In the genomic region with DNA sequence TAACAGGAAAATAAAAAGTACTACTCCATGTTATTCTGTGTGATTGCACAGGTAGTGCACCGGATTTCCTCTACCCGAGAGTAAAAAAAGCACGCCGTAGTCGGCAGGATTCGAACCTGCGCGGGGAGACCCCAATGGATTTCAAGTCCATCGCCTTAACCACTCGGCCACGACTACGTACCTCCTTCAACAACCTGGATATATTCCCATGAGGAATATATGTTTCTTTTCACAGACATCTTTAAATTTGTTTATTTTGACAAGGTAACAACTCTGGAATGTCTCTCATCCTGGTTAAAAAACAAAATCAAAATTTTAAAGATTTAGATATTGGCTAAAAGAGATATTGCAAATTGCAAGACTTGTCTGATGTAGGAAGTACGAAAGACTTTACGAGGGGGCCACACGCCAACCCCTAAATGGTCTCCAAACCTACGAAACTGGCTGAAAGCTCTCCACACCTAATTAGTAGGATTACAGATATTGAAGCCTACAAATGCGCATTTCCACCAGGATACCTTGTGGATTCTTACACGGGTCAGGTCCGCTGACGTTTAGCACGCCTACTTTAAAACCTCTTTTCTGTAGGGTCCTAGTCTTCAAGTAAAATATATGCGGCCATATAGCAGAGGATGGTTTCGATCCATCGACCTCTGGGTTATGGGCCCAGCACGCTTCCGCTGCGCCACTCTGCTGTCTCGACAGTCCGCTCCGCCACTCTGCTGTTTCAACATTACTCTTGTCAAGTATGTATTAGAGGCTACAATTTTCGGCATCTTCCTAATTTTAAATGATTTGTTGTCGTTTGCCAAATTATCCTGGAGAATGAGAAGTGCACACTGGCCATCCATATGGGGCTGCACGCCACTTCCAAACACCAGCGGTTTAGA, we compare ENCODE assay signal across 1 cellular context.
TF ChIP-seq lines count a peak whose summit lies in the region.

No MANE protein-coding gene starts in this region.

TF ChIP-seq in HEK293, 187 proteins besides CTCF, POLR2A, EP300 and RAD21 (continued from another document and continues in another):
- TF ChIP-seq, protein P1, sequence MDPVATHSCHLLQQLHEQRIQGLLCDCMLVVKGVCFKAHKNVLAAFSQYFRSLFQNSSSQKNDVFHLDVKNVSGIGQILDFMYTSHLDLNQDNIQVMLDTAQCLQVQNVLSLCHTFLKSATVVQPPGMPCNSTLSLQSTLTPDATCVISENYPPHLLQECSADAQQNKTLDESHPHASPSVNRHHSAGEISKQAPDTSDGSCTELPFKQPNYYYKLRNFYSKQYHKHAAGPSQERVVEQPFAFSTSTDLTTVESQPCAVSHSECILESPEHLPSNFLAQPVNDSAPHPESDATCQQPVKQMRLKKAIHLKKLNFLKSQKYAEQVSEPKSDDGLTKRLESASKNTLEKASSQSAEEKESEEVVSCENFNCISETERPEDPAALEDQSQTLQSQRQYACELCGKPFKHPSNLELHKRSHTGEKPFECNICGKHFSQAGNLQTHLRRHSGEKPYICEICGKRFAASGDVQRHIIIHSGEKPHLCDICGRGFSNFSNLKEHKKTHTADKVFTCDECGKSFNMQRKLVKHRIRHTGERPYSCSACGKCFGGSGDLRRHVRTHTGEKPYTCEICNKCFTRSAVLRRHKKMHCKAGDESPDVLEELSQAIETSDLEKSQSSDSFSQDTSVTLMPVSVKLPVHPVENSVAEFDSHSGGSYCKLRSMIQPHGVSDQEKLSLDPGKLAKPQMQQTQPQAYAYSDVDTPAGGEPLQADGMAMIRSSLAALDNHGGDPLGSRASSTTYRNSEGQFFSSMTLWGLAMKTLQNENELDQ (tag by site-specific recombination; IDR thresholded peaks at IDR 0.05; ENCODE audit: low read depth), result no peak
- TF ChIP-seq, protein P2, sequence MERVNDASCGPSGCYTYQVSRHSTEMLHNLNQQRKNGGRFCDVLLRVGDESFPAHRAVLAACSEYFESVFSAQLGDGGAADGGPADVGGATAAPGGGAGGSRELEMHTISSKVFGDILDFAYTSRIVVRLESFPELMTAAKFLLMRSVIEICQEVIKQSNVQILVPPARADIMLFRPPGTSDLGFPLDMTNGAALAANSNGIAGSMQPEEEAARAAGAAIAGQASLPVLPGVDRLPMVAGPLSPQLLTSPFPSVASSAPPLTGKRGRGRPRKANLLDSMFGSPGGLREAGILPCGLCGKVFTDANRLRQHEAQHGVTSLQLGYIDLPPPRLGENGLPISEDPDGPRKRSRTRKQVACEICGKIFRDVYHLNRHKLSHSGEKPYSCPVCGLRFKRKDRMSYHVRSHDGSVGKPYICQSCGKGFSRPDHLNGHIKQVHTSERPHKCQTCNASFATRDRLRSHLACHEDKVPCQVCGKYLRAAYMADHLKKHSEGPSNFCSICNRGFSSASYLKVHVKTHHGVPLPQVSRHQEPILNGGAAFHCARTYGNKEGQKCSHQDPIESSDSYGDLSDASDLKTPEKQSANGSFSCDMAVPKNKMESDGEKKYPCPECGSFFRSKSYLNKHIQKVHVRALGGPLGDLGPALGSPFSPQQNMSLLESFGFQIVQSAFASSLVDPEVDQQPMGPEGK (tag by site-specific recombination; IDR thresholded peaks at IDR 0.05), result peak; percentile 72; the same call in 1 of the 2 replicates
- TF ChIP-seq ZNF426 (tag by site-specific recombination; IDR thresholded peaks at IDR 0.05), result no peak
- TF ChIP-seq YY2 (tag by site-specific recombination; IDR thresholded peaks at IDR 0.05), result no peak
- TF ChIP-seq ZNF501 (tag by site-specific recombination; IDR thresholded peaks at IDR 0.05), result peak; percentile 70; the same call in 1 of the 2 replicates
- no peak for TF ChIP-seq ZNF23 (tag by site-specific recombination; IDR thresholded peaks at IDR 0.05; ENCODE audit: borderline replicate concordance)
- TF ChIP-seq, protein P3, sequence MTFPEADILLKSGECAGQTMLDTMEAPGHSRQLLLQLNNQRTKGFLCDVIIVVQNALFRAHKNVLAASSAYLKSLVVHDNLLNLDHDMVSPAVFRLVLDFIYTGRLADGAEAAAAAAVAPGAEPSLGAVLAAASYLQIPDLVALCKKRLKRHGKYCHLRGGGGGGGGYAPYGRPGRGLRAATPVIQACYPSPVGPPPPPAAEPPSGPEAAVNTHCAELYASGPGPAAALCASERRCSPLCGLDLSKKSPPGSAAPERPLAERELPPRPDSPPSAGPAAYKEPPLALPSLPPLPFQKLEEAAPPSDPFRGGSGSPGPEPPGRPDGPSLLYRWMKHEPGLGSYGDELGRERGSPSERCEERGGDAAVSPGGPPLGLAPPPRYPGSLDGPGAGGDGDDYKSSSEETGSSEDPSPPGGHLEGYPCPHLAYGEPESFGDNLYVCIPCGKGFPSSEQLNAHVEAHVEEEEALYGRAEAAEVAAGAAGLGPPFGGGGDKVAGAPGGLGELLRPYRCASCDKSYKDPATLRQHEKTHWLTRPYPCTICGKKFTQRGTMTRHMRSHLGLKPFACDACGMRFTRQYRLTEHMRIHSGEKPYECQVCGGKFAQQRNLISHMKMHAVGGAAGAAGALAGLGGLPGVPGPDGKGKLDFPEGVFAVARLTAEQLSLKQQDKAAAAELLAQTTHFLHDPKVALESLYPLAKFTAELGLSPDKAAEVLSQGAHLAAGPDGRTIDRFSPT (tag by site-specific recombination; IDR thresholded peaks at IDR 0.05), result no peak
- TF ChIP-seq IKZF3 (tag by site-specific recombination; IDR thresholded peaks at IDR 0.05), result peak; percentile 98
- TF ChIP-seq, protein P4, sequence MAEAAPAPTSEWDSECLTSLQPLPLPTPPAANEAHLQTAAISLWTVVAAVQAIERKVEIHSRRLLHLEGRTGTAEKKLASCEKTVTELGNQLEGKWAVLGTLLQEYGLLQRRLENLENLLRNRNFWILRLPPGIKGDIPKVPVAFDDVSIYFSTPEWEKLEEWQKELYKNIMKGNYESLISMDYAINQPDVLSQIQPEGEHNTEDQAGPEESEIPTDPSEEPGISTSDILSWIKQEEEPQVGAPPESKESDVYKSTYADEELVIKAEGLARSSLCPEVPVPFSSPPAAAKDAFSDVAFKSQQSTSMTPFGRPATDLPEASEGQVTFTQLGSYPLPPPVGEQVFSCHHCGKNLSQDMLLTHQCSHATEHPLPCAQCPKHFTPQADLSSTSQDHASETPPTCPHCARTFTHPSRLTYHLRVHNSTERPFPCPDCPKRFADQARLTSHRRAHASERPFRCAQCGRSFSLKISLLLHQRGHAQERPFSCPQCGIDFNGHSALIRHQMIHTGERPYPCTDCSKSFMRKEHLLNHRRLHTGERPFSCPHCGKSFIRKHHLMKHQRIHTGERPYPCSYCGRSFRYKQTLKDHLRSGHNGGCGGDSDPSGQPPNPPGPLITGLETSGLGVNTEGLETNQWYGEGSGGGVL (tag by site-specific recombination; IDR thresholded peaks at IDR 0.05), result no peak
- TF ChIP-seq SP7 (tag by site-specific recombination; IDR thresholded peaks at IDR 0.05), result peak; percentile 78
- no peak for TF ChIP-seq ZNF335 (tag by site-specific recombination; conservative IDR thresholded peaks at IDR 0.05)
- peak; percentile 74; the same call in 1 of the 2 replicates for TF ChIP-seq TRIM28 (IDR thresholded peaks at IDR 0.05; ENCODE audit: borderline replicate concordance, low read length)
- no peak for TF ChIP-seq HOXD13 (CRISPR knock-in tag; IDR thresholded peaks at IDR 0.05; ENCODE audit: borderline replicate concordance)
- no peak; the same call in 1 of the 2 replicates for TF ChIP-seq ZBTB21 (tag by site-specific recombination; IDR thresholded peaks at IDR 0.05)
- no peak for TF ChIP-seq SP3 (tag by site-specific recombination; IDR thresholded peaks at IDR 0.05)
- TF ChIP-seq, protein P5, sequence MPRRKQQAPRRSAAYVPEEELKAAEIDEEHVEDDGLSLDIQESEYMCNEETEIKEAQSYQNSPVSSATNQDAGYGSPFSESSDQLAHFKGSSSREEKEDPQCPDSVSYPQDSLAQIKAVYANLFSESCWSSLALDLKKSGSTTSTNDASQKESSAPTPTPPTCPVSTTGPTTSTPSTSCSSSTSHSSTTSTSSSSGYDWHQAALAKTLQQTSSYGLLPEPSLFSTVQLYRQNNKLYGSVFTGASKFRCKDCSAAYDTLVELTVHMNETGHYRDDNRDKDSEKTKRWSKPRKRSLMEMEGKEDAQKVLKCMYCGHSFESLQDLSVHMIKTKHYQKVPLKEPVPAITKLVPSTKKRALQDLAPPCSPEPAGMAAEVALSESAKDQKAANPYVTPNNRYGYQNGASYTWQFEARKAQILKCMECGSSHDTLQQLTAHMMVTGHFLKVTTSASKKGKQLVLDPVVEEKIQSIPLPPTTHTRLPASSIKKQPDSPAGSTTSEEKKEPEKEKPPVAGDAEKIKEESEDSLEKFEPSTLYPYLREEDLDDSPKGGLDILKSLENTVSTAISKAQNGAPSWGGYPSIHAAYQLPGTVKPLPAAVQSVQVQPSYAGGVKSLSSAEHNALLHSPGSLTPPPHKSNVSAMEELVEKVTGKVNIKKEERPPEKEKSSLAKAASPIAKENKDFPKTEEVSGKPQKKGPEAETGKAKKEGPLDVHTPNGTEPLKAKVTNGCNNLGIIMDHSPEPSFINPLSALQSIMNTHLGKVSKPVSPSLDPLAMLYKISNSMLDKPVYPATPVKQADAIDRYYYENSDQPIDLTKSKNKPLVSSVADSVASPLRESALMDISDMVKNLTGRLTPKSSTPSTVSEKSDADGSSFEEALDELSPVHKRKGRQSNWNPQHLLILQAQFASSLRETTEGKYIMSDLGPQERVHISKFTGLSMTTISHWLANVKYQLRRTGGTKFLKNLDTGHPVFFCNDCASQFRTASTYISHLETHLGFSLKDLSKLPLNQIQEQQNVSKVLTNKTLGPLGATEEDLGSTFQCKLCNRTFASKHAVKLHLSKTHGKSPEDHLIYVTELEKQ (tag by site-specific recombination; IDR thresholded peaks at IDR 0.05; ENCODE audit: borderline replicate concordance), result no peak; the same call in 1 of the 2 replicates
- peak; percentile 83; the same call in 1 of the 2 replicates for TF ChIP-seq ZNF24 (tag by site-specific recombination; IDR thresholded peaks at IDR 0.05)
- TF ChIP-seq, protein P6, sequence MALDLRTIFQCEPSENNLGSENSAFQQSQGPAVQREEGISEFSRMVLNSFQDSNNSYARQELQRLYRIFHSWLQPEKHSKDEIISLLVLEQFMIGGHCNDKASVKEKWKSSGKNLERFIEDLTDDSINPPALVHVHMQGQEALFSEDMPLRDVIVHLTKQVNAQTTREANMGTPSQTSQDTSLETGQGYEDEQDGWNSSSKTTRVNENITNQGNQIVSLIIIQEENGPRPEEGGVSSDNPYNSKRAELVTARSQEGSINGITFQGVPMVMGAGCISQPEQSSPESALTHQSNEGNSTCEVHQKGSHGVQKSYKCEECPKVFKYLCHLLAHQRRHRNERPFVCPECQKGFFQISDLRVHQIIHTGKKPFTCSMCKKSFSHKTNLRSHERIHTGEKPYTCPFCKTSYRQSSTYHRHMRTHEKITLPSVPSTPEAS (tag by site-specific recombination; IDR thresholded peaks at IDR 0.05), result peak; percentile 35; the same call in 1 of the 2 replicates
- TF ChIP-seq ZFP41 (tag by site-specific recombination; IDR thresholded peaks at IDR 0.05; ENCODE audit: borderline replicate concordance), result no peak
- no peak for TF ChIP-seq ZNF626 (tag by site-specific recombination; IDR thresholded peaks at IDR 0.05)
- TF ChIP-seq, protein P7, sequence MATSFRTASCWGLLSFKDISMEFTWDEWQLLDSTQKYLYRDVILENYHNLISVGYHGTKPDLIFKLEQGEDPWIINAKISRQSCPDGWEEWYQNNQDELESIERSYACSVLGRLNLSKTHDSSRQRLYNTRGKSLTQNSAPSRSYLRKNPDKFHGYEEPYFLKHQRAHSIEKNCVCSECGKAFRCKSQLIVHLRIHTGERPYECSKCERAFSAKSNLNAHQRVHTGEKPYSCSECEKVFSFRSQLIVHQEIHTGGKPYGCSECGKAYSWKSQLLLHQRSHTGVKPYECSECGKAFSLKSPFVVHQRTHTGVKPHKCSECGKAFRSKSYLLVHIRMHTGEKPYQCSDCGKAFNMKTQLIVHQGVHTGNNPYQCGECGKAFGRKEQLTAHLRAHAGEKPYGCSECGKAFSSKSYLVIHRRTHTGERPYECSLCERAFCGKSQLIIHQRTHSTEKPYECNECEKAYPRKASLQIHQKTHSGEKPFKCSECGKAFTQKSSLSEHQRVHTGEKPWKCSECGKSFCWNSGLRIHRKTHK (tag by site-specific recombination; IDR thresholded peaks at IDR 0.05), result no peak
- no peak for TF ChIP-seq ZBTB48 (tag by site-specific recombination; IDR thresholded peaks at IDR 0.05)
- no peak for TF ChIP-seq ZNF416 (tag by site-specific recombination; IDR thresholded peaks at IDR 0.05)
- no peak for TF ChIP-seq ZNF548 (tag by site-specific recombination; IDR thresholded peaks at IDR 0.05)
- no peak for TF ChIP-seq ZNF423 (tag by site-specific recombination; IDR thresholded peaks at IDR 0.05)
- TF ChIP-seq ZNF624 (tag by site-specific recombination; IDR thresholded peaks at IDR 0.05), result no peak
- peak; percentile 81 for TF ChIP-seq BCL11B (tag by site-specific recombination; IDR thresholded peaks at IDR 0.05; ENCODE audit: low read depth)
- TF ChIP-seq KLF8 (tag by site-specific recombination; IDR thresholded peaks at IDR 0.05), result peak; percentile 46; the same call in 1 of the 2 replicates
- TF ChIP-seq, protein P8, sequence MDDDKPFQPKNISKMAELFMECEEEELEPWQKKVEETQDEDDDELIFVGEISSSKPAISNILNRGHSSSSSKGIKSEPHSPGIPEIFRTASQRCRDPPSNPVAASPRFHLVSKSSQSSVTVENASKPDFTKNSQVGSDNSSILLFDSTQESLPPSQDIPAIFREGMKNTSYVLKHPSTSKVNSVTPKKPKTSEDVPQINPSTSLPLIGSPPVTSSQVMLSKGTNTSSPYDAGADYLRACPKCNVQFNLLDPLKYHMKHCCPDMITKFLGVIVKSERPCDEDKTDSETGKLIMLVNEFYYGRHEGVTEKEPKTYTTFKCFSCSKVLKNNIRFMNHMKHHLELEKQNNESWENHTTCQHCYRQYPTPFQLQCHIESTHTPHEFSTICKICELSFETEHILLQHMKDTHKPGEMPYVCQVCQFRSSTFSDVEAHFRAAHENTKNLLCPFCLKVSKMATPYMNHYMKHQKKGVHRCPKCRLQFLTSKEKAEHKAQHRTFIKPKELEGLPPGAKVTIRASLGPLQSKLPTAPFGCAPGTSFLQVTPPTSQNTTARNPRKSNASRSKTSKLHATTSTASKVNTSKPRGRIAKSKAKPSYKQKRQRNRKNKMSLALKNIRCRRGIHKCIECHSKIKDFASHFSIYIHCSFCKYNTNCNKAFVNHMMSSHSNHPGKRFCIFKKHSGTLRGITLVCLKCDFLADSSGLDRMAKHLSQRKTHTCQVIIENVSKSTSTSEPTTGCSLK (tag by site-specific recombination; IDR thresholded peaks at IDR 0.05), result no peak
- TF ChIP-seq, protein P9, sequence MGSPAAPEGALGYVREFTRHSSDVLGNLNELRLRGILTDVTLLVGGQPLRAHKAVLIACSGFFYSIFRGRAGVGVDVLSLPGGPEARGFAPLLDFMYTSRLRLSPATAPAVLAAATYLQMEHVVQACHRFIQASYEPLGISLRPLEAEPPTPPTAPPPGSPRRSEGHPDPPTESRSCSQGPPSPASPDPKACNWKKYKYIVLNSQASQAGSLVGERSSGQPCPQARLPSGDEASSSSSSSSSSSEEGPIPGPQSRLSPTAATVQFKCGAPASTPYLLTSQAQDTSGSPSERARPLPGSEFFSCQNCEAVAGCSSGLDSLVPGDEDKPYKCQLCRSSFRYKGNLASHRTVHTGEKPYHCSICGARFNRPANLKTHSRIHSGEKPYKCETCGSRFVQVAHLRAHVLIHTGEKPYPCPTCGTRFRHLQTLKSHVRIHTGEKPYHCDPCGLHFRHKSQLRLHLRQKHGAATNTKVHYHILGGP (tag by site-specific recombination; IDR thresholded peaks at IDR 0.05), result no peak
- TF ChIP-seq ZNF791 (tag by site-specific recombination; IDR thresholded peaks at IDR 0.05), result no peak
- no peak for TF ChIP-seq OSR2 (tag by site-specific recombination; IDR thresholded peaks at IDR 0.05)
- TF ChIP-seq ZNF76 (tag by site-specific recombination; IDR thresholded peaks at IDR 0.05; ENCODE audit: borderline replicate concordance, low read depth), result no peak; the same call in 1 of the 2 replicates
- TF ChIP-seq ZNF658 (tag by site-specific recombination; IDR thresholded peaks at IDR 0.05), result no peak
- no peak; the same call in 1 of the 2 replicates for TF ChIP-seq ZNF184 (tag by site-specific recombination; IDR thresholded peaks at IDR 0.05)
